9 cellular contexts compared by ENCODE assay signal in the genomic region with DNA sequence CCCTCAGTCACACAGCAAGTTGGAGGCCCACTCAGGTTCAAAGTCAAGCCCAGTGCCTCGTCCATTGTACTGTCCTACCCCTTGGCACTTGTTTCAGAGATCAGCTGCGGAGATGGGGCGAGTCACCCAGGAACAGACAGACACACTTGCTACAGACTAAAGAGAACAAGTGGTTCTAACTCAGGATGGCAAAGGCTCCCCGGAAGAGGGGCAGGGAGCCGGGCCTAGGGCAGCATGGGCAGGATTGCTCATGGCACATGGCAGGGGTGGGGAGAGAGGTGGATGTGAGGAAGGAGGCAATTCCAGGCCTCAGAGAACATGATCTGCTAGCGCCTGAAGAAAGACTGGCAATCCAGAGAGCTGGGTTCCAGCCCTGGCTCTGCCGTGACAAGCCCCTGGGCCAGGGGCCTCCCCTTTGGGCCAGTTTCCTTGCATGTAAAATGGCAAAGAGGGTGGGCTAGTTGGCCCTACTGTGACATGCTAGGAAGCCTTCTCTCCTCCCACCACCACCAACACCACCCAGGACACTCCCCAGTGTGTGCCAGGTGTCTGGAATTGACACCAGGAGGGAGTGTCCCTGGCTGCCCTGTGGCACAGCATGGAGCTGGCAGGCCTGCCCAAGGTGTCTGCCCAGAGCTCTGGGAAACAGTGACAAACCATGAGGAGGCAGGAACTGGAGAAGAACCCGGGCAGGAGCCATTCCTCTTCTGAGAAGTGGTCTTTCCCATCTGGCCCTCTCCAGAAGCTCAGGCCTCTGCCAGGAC. TPM values are rescaled to one million over a fixed set of nuclear protein-coding genes. Genes with fewer than 3 reads are reported as not detected.
DNase-seq lines count a peak whose midpoint lies in the region; ATAC-seq, FAIRE-seq and TF ChIP-seq lines count a peak whose summit lies in the region.
"Had no signal": no experiment of that assay in that cellular context is flagged by ENCODE, and none has a peak within 500 bp of the region (broad histone marks: within the 10 kb centered on the region; RNA-seq: fewer than 3 reads in every experiment).

No MANE protein-coding gene starts in this region.

- H3K36me3 ChIP-seq in esophagus (ENCODE audit: control insufficient read depth in 2 of 2, insufficient read depth in 2 of 2, low read length in 1 of 2) (no peaks in the 10 kb centered on the region), neural progenitor cell (no peaks in the 10 kb centered on the region)

- H3K27ac ChIP-seq in A549: peak overlapping the region; percentile 66 to 81
- peak overlapping the region; percentile 37 to 66 for H3K27ac ChIP-seq in esophagus (ENCODE audit: low read depth in 2 of 2, low read length in 1 of 2)
- no peak overlapping the region for H3K27ac ChIP-seq in neural progenitor cell

- H3K27ac Mint-ChIP-seq in neural progenitor cell: peak overlapping the region; percentile 80
- H3K27ac Mint-ChIP-seq in Calu3 (ENCODE audit: unreplicated experiment): no peak overlapping the region

- H3K4me3 ChIP-seq in A549 (no peak overlapping the region), esophagus (ENCODE audit: low read depth in 1 of 2, low read length in 2 of 2) (no peak overlapping the region), neural progenitor cell (no peak overlapping the region)

- H4K20me1 ChIP-seq in neural progenitor cell (ENCODE audit: low read depth): no peaks in the 10 kb centered on the region

- no TSS peak for BruUV-seq in Calu3 (replicated peaks; lab: Mats Ljungman, UMichigan)

- no peak for FAIRE-seq in A549 (lab: Jason Lieb, UNC)

- POLR2A ChIA-PET in A549 (lab: Yijun Ruan, JAX): no interaction called here

- H3K4me2 ChIP-seq in A549 (peak overlapping the region; percentile 19; the same call in 1 of the 3 replicates), neural progenitor cell (no peak overlapping the region)

- H3K9me3 ChIP-seq in A549: peaks cover 14% of the 10 kb centered on the region
- H3K9me3 ChIP-seq in esophagus (ENCODE audit: control insufficient read depth in 2 of 2, insufficient read depth in 1 of 2, low read depth in 1 of 2, low read length in 1 of 2): peaks cover 0 to 3% of the 10 kb centered on the region in 2 donors
- H3K9me3 ChIP-seq in neural progenitor cell (ENCODE audit: low read depth): no peaks in the 10 kb centered on the region

- WGBS in A549 (ENCODE audit: missing lambda C conversion rate): 74% methylated on average over 8 of the region's 8 CpGs
- 57 to 66% methylated on average over 8 of the region's 8 CpGs for WGBS in esophagus, 2 donors

- no peak for DNase-seq in A549 (ENCODE audit: low read depth in 1 of 2, low spot score in 1 of 2)
- peak; percentile 80 for DNase-seq in NCI-H69 (lab: John Stamatoyannopoulos, UW)
- no peak for DNase-seq in neural progenitor cell (ENCODE audit: low spot score)
- no peak for DNase-seq in HT-29 (ENCODE audit: low spot score)
- DNase-seq in HK-2 (ENCODE audit: unreplicated experiment): no peak
- DNase-seq in Calu3: no peak

- no peak for TF ChIP-seq POLR2A in A549 (IDR thresholded peaks at IDR 0.05; ENCODE audit: low read length)

- no peak for TF ChIP-seq EP300 in A549 (IDR thresholded peaks at IDR 0.05)

- H3K9ac ChIP-seq in neural progenitor cell: no peak overlapping the region

- H3K9me3 Mint-ChIP-seq in neural progenitor cell (peaks cover 2% of the 10 kb centered on the region), Calu3 (ENCODE audit: low read depth, unreplicated experiment) (peaks cover under 1% of the 10 kb centered on the region)
- H3K9me3 Mint-ChIP-seq: memory B cell had no signal

- TF ChIP-seq RAD21 in A549 (conservative IDR thresholded peaks at IDR 0.05 in 1 of 2, IDR thresholded peaks at IDR 0.05 in 1 of 2): no peak

- H3K36me3 Mint-ChIP-seq in neural progenitor cell (no peaks in the 10 kb centered on the region), Calu3 (ENCODE audit: insufficient read depth, unreplicated experiment) (no peaks in the 10 kb centered on the region)
- H3K36me3 Mint-ChIP-seq: memory B cell had no signal

- no peaks in the 10 kb centered on the region for H3F3A ChIP-seq in neural progenitor cell (ENCODE audit: low read depth)

- H3K27me3 ChIP-seq in esophagus (ENCODE audit: control insufficient read depth in 1 of 2, insufficient read depth in 2 of 2, low read length in 2 of 2) (no peaks in the 10 kb centered on the region), neural progenitor cell (no peaks in the 10 kb centered on the region)

- no peaks in the 10 kb centered on the region for H3K79me2 ChIP-seq in neural progenitor cell (ENCODE audit: low read depth)

- CTCF ChIA-PET in A549 (lab: Yijun Ruan, JAX) (interaction anchor here (0.9 to 5.3 kb wide), 12 partner anchors 8 to 192 kb away, joined by 3 to 43 read pairs (median 6); no protein-coding TSS in a partner anchor), Calu3 (lab: Charles Lee) (interaction anchor here (0.7 to 1.0 kb wide), 2 partner anchors 91 to 139 kb away, joined by 3 to 4 read pairs; no protein-coding TSS in a partner anchor)

- no peak overlapping the region for H2AFZ ChIP-seq in neural progenitor cell (replicated peaks)

- TF ChIP-seq CTCF in A549 (IDR thresholded peaks at IDR 0.05) (no peak), neural progenitor cell (IDR thresholded peaks at IDR 0.05) (no peak), Calu3 (IDR thresholded peaks at IDR 0.05; ENCODE audit: unreplicated experiment) (no peak)

- peaks cover 27% of the 10 kb centered on the region for H3K4me1 Mint-ChIP-seq in neural progenitor cell
- peaks cover 3% of the 10 kb centered on the region for H3K4me1 Mint-ChIP-seq in Calu3 (ENCODE audit: low read depth, unreplicated experiment)

- H3K27me3 Mint-ChIP-seq in neural progenitor cell (ENCODE audit: insufficient read depth, low read depth) (peaks cover 7% of the 10 kb centered on the region), Calu3 (ENCODE audit: unreplicated experiment) (no peaks in the 10 kb centered on the region)
- H3K27me3 Mint-ChIP-seq: memory B cell had no signal

- H3K4me1 ChIP-seq in A549 (peaks cover 19% of the 10 kb centered on the region), esophagus (ENCODE audit: control insufficient read depth in 2 of 2, insufficient read depth in 2 of 2, low read length in 1 of 2) (peaks cover 3 to 12% of the 10 kb centered on the region in 2 donors), neural progenitor cell (no peaks in the 10 kb centered on the region)

- intact Hi-C loops in Calu3 (cut with micrococcal nuclease; ENCODE audit: unreplicated experiment): loop anchor here (1.0 kb wide), 1 partner anchor 139 kb away; no protein-coding TSS in a partner anchor

- peak; percentile 58 to 64; a peak in 5 of 6 replicates for ATAC-seq in A549
- no peak for ATAC-seq in GM21526 (IDR thresholded peaks at IDR 0.05; ENCODE audit: low FRiP score, unreplicated experiment)

- no peak overlapping the region for H3K4me3 Mint-ChIP-seq in neural progenitor cell
- H3K4me3 Mint-ChIP-seq in Calu3 (ENCODE audit: low read depth, unreplicated experiment): no peak overlapping the region
- H3K4me3 Mint-ChIP-seq: memory B cell had no signal

TF ChIP-seq in A549, 52 proteins besides CTCF, POLR2A, EP300 and RAD21:
- TF ChIP-seq MAX (IDR thresholded peaks at IDR 0.05) (0 out of 2 replicates have a peak, but pooled peaks have one; percentile 17), FOXS1 (CRISPR knock-in tag; IDR thresholded peaks at IDR 0.05) (no peak)

RNA-seq across cellular contexts. Expression of gene IRF2BPL, which starts 24.0 kb away (rescaled TPM):
- polyA plus RNA-seq in A549 (2011; rRNA removed) (12.5 and 18.1 TPM in 2 replicates), A549 (2017; fragmentation: RNase III; extraction: RNeasy Plus Mini Kit Qiagen cat#74134 plus additional on column Dnase treatment) (20.1 to 31.0 TPM (median 28.3 TPM) in 3 replicates), esophagus (1 to 10 TPM; 3.5 to 9.5 TPM)
- polyA plus RNA-seq in A549 (2012; cell fraction: cytosol; rRNA removed): 15.1 and 25.7 TPM in 2 replicates
- 25.5 and 31.5 TPM in 2 replicates for polyA plus RNA-seq in A549 (2012; cell fraction: nucleus; rRNA removed)
- polyA minus RNA-seq in A549 (2011; rRNA and poly(A)+ RNA removed): 11.5 and 15.0 TPM in 2 replicates
- total RNA-seq in neural progenitor cell (ENCODE audit: low replicate concordance) (4.8 and 14.9 TPM in 2 replicates), Calu3 (2022) (30.1 and 33.1 TPM in 2 replicates)
- total RNA-seq in HT-29 (2014; rRNA removed; shearing (Covaris generic)): 25.7 and 31.9 TPM in 2 replicates

RNA-seq across cellular contexts. Expression of gene CIPC, which starts 45.6 kb away (rescaled TPM):
- 13.9 and 15.2 TPM in 2 replicates for polyA plus RNA-seq in A549 (2011; rRNA removed)
- 5.2 and 7.2 TPM in 2 replicates for polyA plus RNA-seq in A549 (2012; cell fraction: cytosol; rRNA removed)
- polyA plus RNA-seq in A549 (2012; cell fraction: nucleus; rRNA removed): 3.9 and 5.1 TPM in 2 replicates
- polyA plus RNA-seq in A549 (2017; fragmentation: RNase III; extraction: RNeasy Plus Mini Kit Qiagen cat#74134 plus additional on column Dnase treatment): 8.9 to 9.6 TPM (median 8.9 TPM) in 3 replicates
- 12.4 and 15.7 TPM in 2 replicates for polyA minus RNA-seq in A549 (2011; rRNA and poly(A)+ RNA removed)
- polyA plus RNA-seq in esophagus: 10 to 100 TPM in 1 of 2 donors, 1 to 10 TPM in 1; 9.3 to 12.0 TPM
- total RNA-seq in neural progenitor cell (ENCODE audit: low replicate concordance): 22.5 and 24.3 TPM in 2 replicates
- 9.1 and 11.9 TPM in 2 replicates for total RNA-seq in HT-29 (2014; rRNA removed; shearing (Covaris generic))
- total RNA-seq in Calu3 (2022): 16.5 and 18.9 TPM in 2 replicates
